8 cellular contexts compared by ENCODE assay signal in the genomic region with DNA sequence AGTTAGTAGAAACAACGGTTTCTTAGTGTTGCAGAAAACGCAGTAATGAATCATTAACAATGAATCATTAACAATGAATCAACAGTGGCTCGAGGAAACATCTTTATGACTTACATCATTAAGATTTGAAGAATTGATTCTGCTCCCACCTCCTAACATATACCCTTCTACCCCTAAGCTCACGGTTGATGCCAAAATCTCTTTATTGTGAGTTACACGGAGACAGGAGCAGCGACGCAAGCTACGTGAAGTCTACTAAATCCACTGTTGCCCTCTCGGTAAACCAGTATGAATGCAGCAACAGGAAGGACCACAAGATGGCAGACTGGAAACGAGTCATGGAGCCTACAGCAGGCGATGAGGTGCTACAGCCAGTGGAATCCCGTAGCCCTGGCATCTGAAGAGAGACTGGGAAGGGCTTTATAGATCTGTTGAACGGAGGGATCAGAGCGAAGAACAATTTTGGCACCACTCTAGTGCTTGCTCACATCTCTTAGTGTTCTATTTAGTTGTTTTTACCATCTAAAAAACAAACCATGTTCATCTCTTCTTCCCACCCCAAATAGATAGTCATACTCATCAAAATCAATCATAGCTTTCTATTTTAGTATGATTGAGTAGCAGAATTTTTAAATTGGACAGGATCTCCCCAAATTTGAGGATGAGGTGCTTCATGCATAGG.
DNase-seq lines count a peak whose midpoint lies in the region; FAIRE-seq and TF ChIP-seq lines count a peak whose summit lies in the region.

No MANE protein-coding gene starts in this region.

- TF ChIP-seq POLR2A in H54 (IDR thresholded peaks at IDR 0.05; ENCODE audit: low read depth, low read length) (no peak), stomach (IDR thresholded peaks at IDR 0.05) (no peak)

- no peak overlapping the region for H3K27ac ChIP-seq in PC-9
- H3K27ac ChIP-seq in stomach: no peak overlapping the region

- no peaks in the 10 kb centered on the region for H3K36me3 Mint-ChIP-seq in neural crest cell (ENCODE audit: low read depth)

- peaks cover 2% of the 10 kb centered on the region for H3K27me3 Mint-ChIP-seq in neural crest cell (ENCODE audit: low read depth)

- H3K36me3 ChIP-seq in PC-9 (ENCODE audit: low read depth): no peaks in the 10 kb centered on the region
- H3K36me3 ChIP-seq in stomach: no peaks in the 10 kb centered on the region

- intact Hi-C loops in PC-9 (cut with micrococcal nuclease; ENCODE audit: unreplicated experiment): loop anchor here (1.0 to 5.0 kb wide), 7 partner anchors 31 to 1918 kb away; a partner anchor contains a TSS
- intact Hi-C loops in stomach (cut with DNase I; ENCODE audit: low total_unique reads): loop anchor here (10.0 kb wide), 1 partner anchor 505 kb away; a partner anchor contains a TSS

- TF ChIP-seq EP300 in stomach (IDR thresholded peaks at IDR 0.05): no peak

- peak; percentile 95 for FAIRE-seq in G401.6 (lab: Jason Lieb, UNC)
- FAIRE-seq in H54 (lab: Jason Lieb, UNC): peak; percentile 99

- peaks cover 9% of the 10 kb centered on the region for H3K4me1 Mint-ChIP-seq in neural crest cell

- H3K27me3 ChIP-seq in PC-9 (ENCODE audit: insufficient read depth, low read depth) (no peaks in the 10 kb centered on the region), stomach (no peaks in the 10 kb centered on the region)

- H3K4me1 ChIP-seq in PC-9 (replicated peaks; ENCODE audit: insufficient read depth) (peaks cover 10% of the 10 kb centered on the region; the same call in 1 of the 2 replicates), stomach (peaks cover 0 to 20% (median 13%) of the 10 kb centered on the region in 4 donors)

- WGBS in stomach, 5 donors: 3 to 4% (median 4%) methylated on average over 14 of the region's 14 CpGs

- H3K4me2 ChIP-seq in PC-9: peak overlapping the region; percentile 87

- H3K9me3 ChIP-seq in PC-9 (ENCODE audit: insufficient read depth, low read depth) (no peaks in the 10 kb centered on the region), stomach (no peaks in the 10 kb centered on the region)

- POLR2A ChIA-PET in PC-9 (lab: Charles Lee; ENCODE audit: unreplicated experiment): no interaction called here

- no peaks in the 10 kb centered on the region for H4K20me1 ChIP-seq in PC-9 (ENCODE audit: insufficient read depth)

- TF ChIP-seq CTCF in PC-9 (conservative IDR thresholded peaks at IDR 0.05) (peak; percentile 92), fibroblast of pulmonary artery (IDR thresholded peaks at IDR 0.05; ENCODE audit: low read length, missing control alignments) (peak; percentile 99), neural crest cell (conservative IDR thresholded peaks at IDR 0.05) (peak; percentile 94), stomach (IDR thresholded peaks at IDR 0.05) (peak in 5 of 7 experiments; percentile 70 to 89 (median 83))

- no peaks in the 10 kb centered on the region for H3K9me2 ChIP-seq in PC-9 (ENCODE audit: insufficient read depth)

- H3F3A ChIP-seq in PC-9 (ENCODE audit: insufficient read depth, low read depth): no peaks in the 10 kb centered on the region

- H3K9me3 Mint-ChIP-seq in neural crest cell: no peaks in the 10 kb centered on the region

- no TSS peak for BruUV-seq in PC-9 (replicated peaks; lab: Mats Ljungman, UMichigan)

- H3K27ac Mint-ChIP-seq in neural crest cell (ENCODE audit: unreplicated experiment): no peak overlapping the region

- no peak overlapping the region for H3K4me3 Mint-ChIP-seq in neural crest cell

- CTCF ChIA-PET in PC-9 (lab: Charles Lee): interaction anchor here (0.6 to 0.7 kb wide), 2 partner anchors 434 to 1278 kb away, joined by 3 read pairs; no protein-coding TSS in a partner anchor

- DNase-seq in H54 (ENCODE audit: insufficient read length, low spot score) (peak; percentile 33), Kasumi-1 (lab: John Stamatoyannopoulos, UW) (peak; percentile 90 to 96), PC-9 (peak; percentile 68 to 71), fibroblast of pulmonary artery (ENCODE audit: low read depth) (peak; percentile 93), neural crest cell (ENCODE audit: low read depth, low spot score) (peak; percentile 78), stomach (peak; percentile 84)
- DNase-seq in activated T-cell treated with anti-CD3 and anti-CD28 coated beads, Interleukin-2, amount 50 U/mL, for 48 hours: peak; percentile 80 to 84

- H3K4me3 ChIP-seq in PC-9 (peak overlapping the region; percentile 51), fibroblast of pulmonary artery (replicated peaks; ENCODE audit: low read depth, low read length) (peak overlapping the region; percentile 34), stomach (peak overlapping the region in 3 of 4 donors; percentile 18 to 32 (median 27))

- H2AFZ ChIP-seq in PC-9: peak overlapping the region; percentile 69

- no peaks in the 10 kb centered on the region for H3K79me2 ChIP-seq in PC-9 (ENCODE audit: low read depth)

Comparison
In these comparisons a context has a peak if more than half of its experiments do, and no peak if none do; other contexts are left out.
1. DNase-seq: peak in every context shown above with its lines; median percentile 93 in Kasumi-1; 93 in fibroblast of pulmonary artery; 84 in stomach; 82 in activated T-cell treated with anti-CD3 and anti-CD28 coated beads, Interleukin-2, amount 50 U/mL, for 48 hours; 78 in neural crest cell; 70 in PC-9; 33 in H54.